ENCODE assay signal across 13 cellular contexts in genomic region chr6:1024587-1024986, GRCh38.
A peak's percentile ranks its signal among the peaks of the same experiment; 100 is the strongest.
DNase-seq lines count a peak whose midpoint lies in the region; ATAC-seq and TF ChIP-seq lines count a peak whose summit lies in the region.
"Had no signal": no experiment of that assay in that cellular context is flagged by ENCODE, and none has a peak within 500 bp of the region (broad histone marks: within the 10 kb centered on the region; RNA-seq: fewer than 3 reads in every experiment).

No MANE protein-coding gene starts in this region.

- no peak overlapping the region for H3K4me3 Mint-ChIP-seq in T-helper 17 cell
- H3K4me3 Mint-ChIP-seq: activated T-cell treated with anti-CD3 and anti-CD28 coated beads, Interleukin-2, amount 50 U/mL, for 24 hours; naive thymus-derived CD8-positive, alpha-beta T cell; stimulated activated memory B cell treated with anti-CD40 and anti-IgM and Interleukin-4, amounts not matched to agents 10 μg/mL and 1 μg/mL and 100 μg/mL, for 72 hours had no signal

- H3K4me3 ChIP-seq in astrocyte of the cerebellum (ENCODE audit: low read depth, low read length), result no peak overlapping the region

- ATAC-seq in HG02571 (IDR thresholded peaks at IDR 0.05; ENCODE audit: unreplicated experiment) (no peak), HG02642 (IDR thresholded peaks at IDR 0.05; ENCODE audit: poor library complexity, unreplicated experiment) (no peak), T-helper 17 cell (no peak)
- ATAC-seq: naive thymus-derived CD8-positive, alpha-beta T cell; stimulated activated memory B cell treated with anti-CD40 and anti-IgM and Interleukin-4, amounts not matched to agents 10 μg/mL and 1 μg/mL and 100 μg/mL, for 72 hours had no signal

- H3K4me1 Mint-ChIP-seq in T-helper 17 cell, result no peaks in the 10 kb centered on the region
- H3K4me1 Mint-ChIP-seq: naive thymus-derived CD8-positive, alpha-beta T cell; stimulated activated memory B cell treated with anti-CD40 and anti-IgM and Interleukin-4, amounts not matched to agents 10 μg/mL and 1 μg/mL and 100 μg/mL, for 72 hours had no signal

- H3K27me3 Mint-ChIP-seq in T-helper 17 cell, result peaks cover 38% of the 10 kb centered on the region

- in situ Hi-C loops in astrocyte of the cerebellum (cut with HindIII; ENCODE audit: low sequenced_read_pairs), result no loop called here

- peak; percentile 88 for DNase-seq in AG08396 (ENCODE audit: low spot score)
- peak; percentile 22 for DNase-seq in HuH-7 (ENCODE audit: low spot score)
- DNase-seq in astrocyte of the cerebellum (ENCODE audit: low read depth), result peak; percentile 74
- peak; percentile 46 for DNase-seq in kidney tubule cell (ENCODE audit: low spot score)
- DNase-seq in cardiac septum (ENCODE audit: low spot score), result no peak
- DNase-seq in T-helper 17 cell, result no peak
- DNase-seq: activated T-cell treated with anti-CD3 and anti-CD28 coated beads, Interleukin-2, amount 50 U/mL, for 24 hours; C1 segment of cervical spinal cord; naive thymus-derived CD8-positive, alpha-beta T cell; NCI-H510A treated with DMSO at 0.1 percent for 48 hours had no signal

- intact Hi-C loops in cardiac septum (cut with DNase I), result no loop called here

- no peak overlapping the region for H3K27ac Mint-ChIP-seq in T-helper 17 cell
- H3K27ac Mint-ChIP-seq: activated T-cell treated with anti-CD3 and anti-CD28 coated beads, Interleukin-2, amount 50 U/mL, for 24 hours; naive thymus-derived CD8-positive, alpha-beta T cell; stimulated activated memory B cell treated with anti-CD40 and anti-IgM and Interleukin-4, amounts not matched to agents 10 μg/mL and 1 μg/mL and 100 μg/mL, for 72 hours had no signal

- no peak for TF ChIP-seq CTCF in astrocyte of the cerebellum (IDR thresholded peaks at IDR 0.05; ENCODE audit: low read depth, low read length, missing control alignments)

- H3K9me3 ChIP-seq in T-helper 17 cell (ENCODE audit: control insufficient read depth, low read length, poor library complexity, severe bottlenecking), result no peaks in the 10 kb centered on the region

- H3K36me3 Mint-ChIP-seq in T-helper 17 cell (ENCODE audit: low read depth), result no peaks in the 10 kb centered on the region
- H3K36me3 Mint-ChIP-seq: naive thymus-derived CD8-positive, alpha-beta T cell; stimulated activated memory B cell treated with anti-CD40 and anti-IgM and Interleukin-4, amounts not matched to agents 10 μg/mL and 1 μg/mL and 100 μg/mL, for 72 hours had no signal

Comparison
In these comparisons a context has a peak if more than half of its experiments do, and no peak if none do; other contexts are left out.
1. DNase-seq: peak in AG08396 (single experiment), HuH-7 (single experiment), astrocyte of the cerebellum (single experiment) and kidney tubule cell (single experiment); none in cardiac septum (single experiment) and T-helper 17 cell (0 of 3).